ENCODE assay signal across 8 cellular contexts in the genomic region with DNA sequence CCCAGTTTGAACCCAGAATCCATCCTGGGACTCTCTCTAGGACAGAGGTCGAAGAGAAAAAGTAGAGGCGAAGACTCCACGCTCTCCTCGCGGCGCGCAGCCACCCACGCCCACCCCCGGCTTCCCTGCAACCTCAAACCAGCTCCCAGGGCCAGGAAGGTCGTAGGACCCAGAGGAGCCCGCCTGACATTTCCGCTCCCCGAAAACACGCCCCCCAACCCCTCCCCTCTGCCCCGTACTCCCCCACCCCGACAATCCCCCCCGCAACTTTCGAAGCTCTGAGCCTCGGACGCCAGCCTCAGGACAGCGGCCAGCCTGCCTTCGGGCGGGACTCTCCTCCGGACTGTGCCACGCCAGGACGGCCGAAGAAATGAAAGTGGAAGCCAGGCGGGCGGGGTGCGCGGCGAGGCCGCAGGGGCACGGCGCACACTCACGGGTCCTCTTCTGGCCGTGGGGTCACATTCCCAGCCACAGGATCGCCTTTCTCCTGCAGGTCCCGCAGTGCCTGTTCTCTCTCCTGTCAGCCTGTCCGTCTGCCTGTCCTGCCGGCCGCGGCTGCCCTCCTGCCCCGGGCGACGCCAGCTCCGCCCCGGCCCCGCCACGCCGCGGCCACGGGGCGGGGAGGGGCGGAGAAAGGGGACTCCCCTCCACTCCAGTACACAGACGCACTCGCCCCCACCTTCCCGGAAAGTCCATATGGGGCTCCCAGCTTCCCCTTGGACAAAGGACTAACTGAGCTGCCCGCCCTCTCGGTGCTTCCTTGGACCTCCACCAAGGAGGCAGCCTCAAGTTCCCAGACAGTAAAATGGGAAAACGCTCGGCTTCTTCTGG. TPM values are rescaled to one million over a fixed set of nuclear protein-coding genes. Genes with fewer than 3 reads are reported as not detected.
A peak's percentile ranks its signal among the peaks of the same experiment; 100 is the strongest.
DNase-seq lines count a peak whose midpoint lies in the region; ATAC-seq and TF ChIP-seq lines count a peak whose summit lies in the region.

A gene (minus strand): TSS at position 535 of the 831 bp plus-strand sequence. CDS start 3,490 bp downstream, outside the sequence.

- H3F3A ChIP-seq in GM23338 (replicated peaks; ENCODE audit: low read depth), result no peaks in the 10 kb centered on the region

- H4K20me1 ChIP-seq in GM23338 (replicated peaks; ENCODE audit: insufficient read depth), result no peaks in the 10 kb centered on the region

- peaks cover 34% of the 10 kb centered on the region for H3K4me1 ChIP-seq in GM23338 (ENCODE audit: insufficient read depth)

- H3K4me2 ChIP-seq in GM23338, result peak within 1 kb of the TSS; percentile 94

- H3K4me3 ChIP-seq in GM23338, result peak within 1 kb of the TSS; percentile 85
- peak within 1 kb of the TSS; percentile 80 for H3K4me3 ChIP-seq in coronary artery

- no peaks in the 10 kb centered on the region for H3K36me3 ChIP-seq in GM23338 (ENCODE audit: insufficient read depth)

- H3K27ac Mint-ChIP-seq in GM23338, result no peak within 1 kb of the TSS

- H3K27me3 Mint-ChIP-seq in GM23338 (ENCODE audit: insufficient read depth, low read depth, poor library complexity), result peaks cover 23% of the 10 kb centered on the region

- no peaks in the 10 kb centered on the region for H3K9me3 Mint-ChIP-seq in GM23338

- H3K27me3 ChIP-seq in GM23338 (ENCODE audit: insufficient read depth), result peaks cover 20% of the 10 kb centered on the region

- TF ChIP-seq CTCF in GM23338 (conservative IDR thresholded peaks at IDR 0.05; ENCODE audit: low read depth in 2 of 2) (no peak), coronary artery (IDR thresholded peaks at IDR 0.05) (no peak)

- no peaks in the 10 kb centered on the region; the same call in 2 of the 3 replicates for H3K36me3 Mint-ChIP-seq in GM23338 (ENCODE audit: low read depth)

- no peaks in the 10 kb centered on the region for H3K9me2 ChIP-seq in GM23338 (ENCODE audit: insufficient read depth)

- H2AFZ ChIP-seq in GM23338, result peak within 1 kb of the TSS; percentile 94

- peak within 1 kb of the TSS; percentile 85 for H3K4me3 Mint-ChIP-seq in GM23338

- peaks cover 53% of the 10 kb centered on the region for H3K4me1 Mint-ChIP-seq in GM23338

- ATAC-seq in GM23338, result peak; percentile 48
- ATAC-seq in left lobe of liver, result peak; percentile 95

- H3K27ac ChIP-seq in GM23338 (ENCODE audit: low read depth), result no peak within 1 kb of the TSS
- H3K27ac ChIP-seq in coronary artery, result peak within 1 kb of the TSS; percentile 94 to 96

- no peaks in the 10 kb centered on the region for H3K79me2 ChIP-seq in GM23338 (replicated peaks; ENCODE audit: insufficient read depth)

- DNase-seq in GDM1 (lab: John Stamatoyannopoulos, UW) (peak; percentile 24), GM23338 (ENCODE audit: low spot score) (peak; percentile 80), M059J (ENCODE audit: low read depth) (peak; percentile 83), coronary artery (ENCODE audit: low spot score) (peak; percentile 95), left lobe of liver (ENCODE audit: low spot score) (peak; percentile 87), NCI-H187 treated with DMSO at 0.1 percent for 48 hours (lab: John Stamatoyannopoulos, UW) (no peak)
- peak; percentile 71 for DNase-seq in activated CD4-positive, alpha-beta T cell treated with anti-CD3 and anti-CD28 coated beads for 48 hours
- peak; percentile 79 for DNase-seq in stimulated activated CD4-positive, alpha-beta T cell treated with anti-CD3 and anti-CD28 coated beads, Interleukin-2, amount 100 ng/mL, for 4 hours (ENCODE audit: low read depth)

TF ChIP-seq in GM23338, 12 proteins besides CTCF, POLR2A, EP300 and RAD21:
- TF ChIP-seq NANOG (IDR thresholded peaks at IDR 0.05; ENCODE audit: borderline replicate concordance) (no peak), STAT1 (IDR thresholded peaks at IDR 0.05; ENCODE audit: unreplicated experiment) (no peak), ZNF331 (CRISPR knock-in tag; IDR thresholded peaks at IDR 0.05; ENCODE audit: low read depth) (no peak), CREB1 (CRISPR knock-in tag; IDR thresholded peaks at IDR 0.05; ENCODE audit: low read depth) (no peak), EZH2phosphoT487 (IDR thresholded peaks at IDR 0.05; ENCODE audit: unreplicated experiment) (no peak), EZH2 (IDR thresholded peaks at IDR 0.05; ENCODE audit: low read depth, unreplicated experiment) (no peak), POLR2AphosphoS5 (IDR thresholded peaks at IDR 0.05; ENCODE audit: low read depth) (0 out of 2 replicates have a peak, but pooled peaks have one; percentile 25)
- TF ChIP-seq, protein P1, sequence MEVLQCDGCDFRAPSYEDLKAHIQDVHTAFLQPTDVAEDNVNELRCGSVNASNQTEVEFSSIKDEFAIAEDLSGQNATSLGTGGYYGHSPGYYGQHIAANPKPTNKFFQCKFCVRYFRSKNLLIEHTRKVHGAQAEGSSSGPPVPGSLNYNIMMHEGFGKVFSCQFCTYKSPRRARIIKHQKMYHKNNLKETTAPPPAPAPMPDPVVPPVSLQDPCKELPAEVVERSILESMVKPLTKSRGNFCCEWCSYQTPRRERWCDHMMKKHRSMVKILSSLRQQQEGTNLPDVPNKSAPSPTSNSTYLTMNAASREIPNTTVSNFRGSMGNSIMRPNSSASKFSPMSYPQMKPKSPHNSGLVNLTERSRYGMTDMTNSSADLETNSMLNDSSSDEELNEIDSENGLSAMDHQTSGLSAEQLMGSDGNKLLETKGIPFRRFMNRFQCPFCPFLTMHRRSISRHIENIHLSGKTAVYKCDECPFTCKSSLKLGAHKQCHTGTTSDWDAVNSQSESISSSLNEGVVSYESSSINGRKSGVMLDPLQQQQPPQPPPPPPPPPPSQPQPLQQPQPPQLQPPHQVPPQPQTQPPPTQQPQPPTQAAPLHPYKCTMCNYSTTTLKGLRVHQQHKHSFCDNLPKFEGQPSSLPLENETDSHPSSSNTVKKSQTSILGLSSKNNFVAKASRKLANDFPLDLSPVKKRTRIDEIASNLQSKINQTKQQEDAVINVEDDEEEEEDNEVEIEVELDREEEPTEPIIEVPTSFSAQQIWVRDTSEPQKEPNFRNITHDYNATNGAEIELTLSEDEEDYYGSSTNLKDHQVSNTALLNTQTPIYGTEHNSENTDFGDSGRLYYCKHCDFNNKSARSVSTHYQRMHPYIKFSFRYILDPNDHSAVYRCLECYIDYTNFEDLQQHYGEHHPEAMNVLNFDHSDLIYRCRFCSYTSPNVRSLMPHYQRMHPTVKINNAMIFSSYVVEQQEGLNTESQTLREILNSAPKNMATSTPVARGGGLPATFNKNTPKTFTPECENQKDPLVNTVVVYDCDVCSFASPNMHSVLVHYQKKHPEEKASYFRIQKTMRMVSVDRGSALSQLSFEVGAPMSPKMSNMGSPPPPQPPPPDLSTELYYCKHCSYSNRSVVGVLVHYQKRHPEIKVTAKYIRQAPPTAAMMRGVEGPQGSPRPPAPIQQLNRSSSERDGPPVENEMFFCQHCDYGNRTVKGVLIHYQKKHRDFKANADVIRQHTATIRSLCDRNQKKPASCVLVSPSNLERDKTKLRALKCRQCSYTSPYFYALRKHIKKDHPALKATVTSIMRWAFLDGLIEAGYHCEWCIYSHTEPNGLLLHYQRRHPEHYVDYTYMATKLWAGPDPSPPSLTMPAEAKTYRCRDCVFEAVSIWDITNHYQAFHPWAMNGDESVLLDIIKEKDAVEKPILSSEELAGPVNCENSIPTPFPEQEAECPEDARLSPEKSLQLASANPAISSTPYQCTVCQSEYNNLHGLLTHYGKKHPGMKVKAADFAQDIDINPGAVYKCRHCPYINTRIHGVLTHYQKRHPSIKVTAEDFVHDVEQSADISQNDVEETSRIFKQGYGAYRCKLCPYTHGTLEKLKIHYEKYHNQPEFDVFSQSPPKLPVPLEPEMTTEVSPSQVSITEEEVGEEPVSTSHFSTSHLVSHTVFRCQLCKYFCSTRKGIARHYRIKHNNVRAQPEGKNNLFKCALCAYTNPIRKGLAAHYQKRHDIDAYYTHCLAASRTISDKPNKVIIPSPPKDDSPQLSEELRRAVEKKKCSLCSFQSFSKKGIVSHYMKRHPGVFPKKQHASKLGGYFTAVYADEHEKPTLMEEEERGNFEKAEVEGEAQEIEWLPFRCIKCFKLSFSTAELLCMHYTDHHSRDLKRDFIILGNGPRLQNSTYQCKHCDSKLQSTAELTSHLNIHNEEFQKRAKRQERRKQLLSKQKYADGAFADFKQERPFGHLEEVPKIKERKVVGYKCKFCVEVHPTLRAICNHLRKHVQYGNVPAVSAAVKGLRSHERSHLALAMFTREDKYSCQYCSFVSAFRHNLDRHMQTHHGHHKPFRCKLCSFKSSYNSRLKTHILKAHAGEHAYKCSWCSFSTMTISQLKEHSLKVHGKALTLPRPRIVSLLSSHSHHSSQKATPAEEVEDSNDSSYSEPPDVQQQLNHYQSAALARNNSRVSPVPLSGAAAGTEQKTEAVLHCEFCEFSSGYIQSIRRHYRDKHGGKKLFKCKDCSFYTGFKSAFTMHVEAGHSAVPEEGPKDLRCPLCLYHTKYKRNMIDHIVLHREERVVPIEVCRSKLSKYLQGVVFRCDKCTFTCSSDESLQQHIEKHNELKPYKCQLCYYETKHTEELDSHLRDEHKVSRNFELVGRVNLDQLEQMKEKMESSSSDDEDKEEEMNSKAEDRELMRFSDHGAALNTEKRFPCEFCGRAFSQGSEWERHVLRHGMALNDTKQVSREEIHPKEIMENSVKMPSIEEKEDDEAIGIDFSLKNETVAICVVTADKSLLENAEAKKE (CRISPR knock-in tag; IDR thresholded peaks at IDR 0.05), result no peak
- TF ChIP-seq, protein P2, sequence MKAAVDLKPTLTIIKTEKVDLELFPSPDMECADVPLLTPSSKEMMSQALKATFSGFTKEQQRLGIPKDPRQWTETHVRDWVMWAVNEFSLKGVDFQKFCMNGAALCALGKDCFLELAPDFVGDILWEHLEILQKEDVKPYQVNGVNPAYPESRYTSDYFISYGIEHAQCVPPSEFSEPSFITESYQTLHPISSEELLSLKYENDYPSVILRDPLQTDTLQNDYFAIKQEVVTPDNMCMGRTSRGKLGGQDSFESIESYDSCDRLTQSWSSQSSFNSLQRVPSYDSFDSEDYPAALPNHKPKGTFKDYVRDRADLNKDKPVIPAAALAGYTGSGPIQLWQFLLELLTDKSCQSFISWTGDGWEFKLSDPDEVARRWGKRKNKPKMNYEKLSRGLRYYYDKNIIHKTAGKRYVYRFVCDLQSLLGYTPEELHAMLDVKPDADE (IDR thresholded peaks at IDR 0.05), result no peak

RNA-seq across cellular contexts. Expression of the gene that starts here (rescaled TPM):
- total RNA-seq in GM23338 (2014; rRNA removed; shearing (Covaris generic)), result 6.2 and 6.3 TPM in 2 replicates
- polyA plus RNA-seq in GM23338 (2016; fragmentation: Nextera tagmentation; extraction: Ambion mirVana), result 0.78 and 1.1 TPM in 2 replicates
- total RNA-seq in M059J (2014; rRNA removed; shearing (Covaris generic)), result 10.3 and 17.2 TPM in 2 replicates
- 5.3 TPM for total RNA-seq in left lobe of liver
